Comparison of ENCODE assay signal across 21 cellular contexts in genomic region chr1:75582725-75583261, GRCh38. TPM values are rescaled to one million over a fixed set of nuclear protein-coding genes. Genes with fewer than 3 reads are reported as not detected.
DNase-seq lines count a peak whose midpoint lies in the region; ATAC-seq and TF ChIP-seq lines count a peak whose summit lies in the region.
"Had no signal": no experiment of that assay in that cellular context is flagged by ENCODE, and none has a peak within 500 bp of the region (broad histone marks: within the 10 kb centered on the region; RNA-seq: fewer than 3 reads in every experiment).

No MANE protein-coding gene starts in this region.

- H4K20me1 ChIP-seq in OCI-LY3 (ENCODE audit: insufficient read depth, low read length), result no peaks in the 10 kb centered on the region

- H2AFZ ChIP-seq in OCI-LY3 (ENCODE audit: low read depth, low read length), result no peak overlapping the region
- no peak overlapping the region for H2AFZ ChIP-seq in mesenchymal stem cell (ENCODE audit: low read depth, low read length)

- no peaks in the 10 kb centered on the region for H3K79me2 ChIP-seq in OCI-LY3 (ENCODE audit: low read length)

- POLR2A ChIA-PET in WTC11 (lab: Charles Lee), result no interaction called here
- POLR2A ChIA-PET in GM10248 (lab: Yijun Ruan, JAX), result no interaction called here

- H2AK5ac ChIP-seq in mesenchymal stem cell (ENCODE audit: low read length, severe bottlenecking), result no peak overlapping the region

- H3K4me3 ChIP-seq in OCI-LY3 (ENCODE audit: low read length), result no peak overlapping the region
- H3K4me3 ChIP-seq in mesenchymal stem cell (ENCODE audit: insufficient read depth in 1 of 2, low read depth in 1 of 2, low read length in 2 of 2), result no peak overlapping the region
- H3K4me3 ChIP-seq in uterus, result no peak overlapping the region
- H3K4me3 ChIP-seq: SJSA1 had no signal

- H3K9ac ChIP-seq in OCI-LY3 (ENCODE audit: low read length) (no peak overlapping the region), mesenchymal stem cell (ENCODE audit: low read length) (no peak overlapping the region)

- no peak overlapping the region for H3K23ac ChIP-seq in mesenchymal stem cell (ENCODE audit: low read length in 2 of 2)

- no peak overlapping the region for H3K4me3 Mint-ChIP-seq in stimulated activated effector memory CD8-positive, alpha-beta T cell treated with anti-CD3 and anti-CD28 coated beads, Interleukin-12 subunit alpha, Interleukin-12 subunit beta, amount 100 ng/mL, for 72 hours
- H3K4me3 Mint-ChIP-seq in WTC11, result no peak overlapping the region
- H3K4me3 Mint-ChIP-seq: CD14-positive monocyte, IgD-negative memory B cell had no signal

- no peak overlapping the region for H2BK5ac ChIP-seq in mesenchymal stem cell (ENCODE audit: low read depth, low read length, poor library complexity, severe bottlenecking)

- TF ChIP-seq POLR2A in uterus (IDR thresholded peaks at IDR 0.05), result no peak

- H3K4ac ChIP-seq in mesenchymal stem cell (ENCODE audit: low read depth in 1 of 2, low read length in 2 of 2), result no peak overlapping the region

- no peaks in the 10 kb centered on the region for H3K9me3 ChIP-seq in OCI-LY3 (ENCODE audit: insufficient read depth, low read length)
- no peaks in the 10 kb centered on the region for H3K9me3 ChIP-seq in mesenchymal stem cell (ENCODE audit: control insufficient read depth, low read length)
- H3K9me3 ChIP-seq in uterus, result no peaks in the 10 kb centered on the region
- H3K9me3 ChIP-seq: SJSA1 had no signal

- no peak overlapping the region for H3K14ac ChIP-seq in mesenchymal stem cell (ENCODE audit: low read length in 2 of 2)

- H3K4me2 ChIP-seq in OCI-LY3 (ENCODE audit: low read length) (no peak overlapping the region), mesenchymal stem cell (ENCODE audit: low read length, poor library complexity, severe bottlenecking) (no peak overlapping the region)

- CTCF ChIA-PET in WTC11 (lab: Charles Lee), result interaction anchor here (1.2 kb wide), 1 partner anchor 317 kb away, joined by 4 read pairs; no protein-coding TSS in a partner anchor
- CTCF ChIA-PET in GM10248 (lab: Yijun Ruan, JAX), result interaction anchor here (1.0 to 2.0 kb wide), 4 partner anchors 9 to 348 kb away, joined by 3 to 8 read pairs (median 6); no protein-coding TSS in a partner anchor

- H3K27me3 ChIP-seq in OCI-LY3 (ENCODE audit: low read depth, low read length) (no peaks in the 10 kb centered on the region), mesenchymal stem cell (ENCODE audit: control insufficient read depth in 1 of 2, insufficient read depth in 1 of 2, low read length in 2 of 2) (no peaks in the 10 kb centered on the region), uterus (no peaks in the 10 kb centered on the region)
- H3K27me3 ChIP-seq: SJSA1 had no signal

- H2BK12ac ChIP-seq in mesenchymal stem cell (ENCODE audit: low read length in 2 of 2), result no peak overlapping the region

- DNase-seq in COLO829 (ENCODE audit: low spot score) (peak; percentile 15), dermis blood vessel endothelial cell (peak; percentile 66), mesenchymal stem cell (peak; percentile 12), WTC11 (ENCODE audit: low spot score) (no peak), GM10248 (ENCODE audit: extremely low spot score) (no peak), uterus (no peak)
- DNase-seq in stimulated activated effector memory CD8-positive, alpha-beta T cell treated with anti-CD3 and anti-CD28 coated beads, Interleukin-12 subunit alpha, Interleukin-12 subunit beta, amount 100 ng/mL, for 72 hours (ENCODE audit: low spot score in 2 of 2), result no peak
- DNase-seq: EL, GF-D8, Karpas-422, NCI-H1417 treated with DMSO at 0.1 percent for 48 hours, NCI-H187 treated with DMSO at 0.1 percent for 48 hours, NCI-H2107, NCI-H446 treated with DMSO at 0.1 percent for 48 hours, NCI-H526 treated with DMSO at 0.1 percent for 48 hours, SW 1271 had no signal

- no peaks in the 10 kb centered on the region for H3K9me3 Mint-ChIP-seq in stimulated activated effector memory CD8-positive, alpha-beta T cell treated with anti-CD3 and anti-CD28 coated beads, Interleukin-12 subunit alpha, Interleukin-12 subunit beta, amount 100 ng/mL, for 72 hours
- H3K9me3 Mint-ChIP-seq in WTC11, result no peaks in the 10 kb centered on the region
- H3K9me3 Mint-ChIP-seq: CD14-positive monocyte, IgD-negative memory B cell had no signal

- H3K27me3 Mint-ChIP-seq in WTC11 (ENCODE audit: low read depth), result no peaks in the 10 kb centered on the region; the same call in 1 of the 2 replicates
- H3K27me3 Mint-ChIP-seq: IgD-negative memory B cell had no signal

- no peak overlapping the region for H4K8ac ChIP-seq in mesenchymal stem cell (ENCODE audit: low read length)

- H3K36me3 ChIP-seq in OCI-LY3 (replicated peaks; ENCODE audit: low read depth, low read length) (no peaks in the 10 kb centered on the region), mesenchymal stem cell (ENCODE audit: control insufficient read depth in 1 of 2, insufficient read depth in 2 of 2, low read depth in 1 of 2, low read length in 2 of 2) (no peaks in the 10 kb centered on the region), uterus (no peaks in the 10 kb centered on the region)
- H3K36me3 ChIP-seq: SJSA1 had no signal

- H2BK15ac ChIP-seq in mesenchymal stem cell (ENCODE audit: low read depth, poor library complexity, severe bottlenecking), result no peak overlapping the region

- H3K4me1 ChIP-seq in OCI-LY3 (ENCODE audit: low read length), result no peaks in the 10 kb centered on the region
- H3K4me1 ChIP-seq in mesenchymal stem cell (ENCODE audit: control insufficient read depth, insufficient read depth, low read depth, low read length), result no peaks in the 10 kb centered on the region
- H3K4me1 ChIP-seq in uterus, result no peaks in the 10 kb centered on the region
- H3K4me1 ChIP-seq: SJSA1 had no signal

- peak; percentile 15; the same call in 1 of the 2 replicates for TF ChIP-seq CTCF in OCI-LY3 (IDR thresholded peaks at IDR 0.05; ENCODE audit: low read depth, low read length)
- TF ChIP-seq CTCF in WTC11 (IDR thresholded peaks at IDR 0.05), result no peak
- no peak for TF ChIP-seq CTCF in GM10248 (IDR thresholded peaks at IDR 0.05; ENCODE audit: control extremely low read depth, extremely low read depth, low read depth, missing control alignments)
- TF ChIP-seq CTCF in uterus (IDR thresholded peaks at IDR 0.05), result no peak

- intact Hi-C loops in uterus (cut with DNase I; ENCODE audit: low total_unique reads), result no loop called here

- WGBS in mesenchymal stem cell, result no CpG with 5 or more reads among the region's 1 CpG

- H3K27ac ChIP-seq in OCI-LY3 (ENCODE audit: low read length) (no peak overlapping the region), mesenchymal stem cell (ENCODE audit: low read length, poor library complexity, severe bottlenecking) (no peak overlapping the region), uterus (no peak overlapping the region)
- H3K27ac ChIP-seq: SJSA1 had no signal

- no peak overlapping the region for H2BK120ac ChIP-seq in mesenchymal stem cell (ENCODE audit: low read depth, low read length)

- no peaks in the 10 kb centered on the region for H3K4me1 Mint-ChIP-seq in stimulated activated effector memory CD8-positive, alpha-beta T cell treated with anti-CD3 and anti-CD28 coated beads, Interleukin-12 subunit alpha, Interleukin-12 subunit beta, amount 100 ng/mL, for 72 hours
- H3K4me1 Mint-ChIP-seq in WTC11, result peaks cover 11% of the 10 kb centered on the region
- H3K4me1 Mint-ChIP-seq: CD14-positive monocyte had no signal

- no peak overlapping the region for H4K91ac ChIP-seq in mesenchymal stem cell (ENCODE audit: low read length)

- H3K27ac Mint-ChIP-seq in stimulated activated effector memory CD8-positive, alpha-beta T cell treated with anti-CD3 and anti-CD28 coated beads, Interleukin-12 subunit alpha, Interleukin-12 subunit beta, amount 100 ng/mL, for 72 hours, result no peak overlapping the region
- no peak overlapping the region for H3K27ac Mint-ChIP-seq in WTC11
- H3K27ac Mint-ChIP-seq: CD14-positive monocyte, IgD-negative memory B cell had no signal

- no peaks in the 10 kb centered on the region for H3K36me3 Mint-ChIP-seq in stimulated activated effector memory CD8-positive, alpha-beta T cell treated with anti-CD3 and anti-CD28 coated beads, Interleukin-12 subunit alpha, Interleukin-12 subunit beta, amount 100 ng/mL, for 72 hours
- H3K36me3 Mint-ChIP-seq in WTC11, result no peaks in the 10 kb centered on the region
- H3K36me3 Mint-ChIP-seq: CD14-positive monocyte had no signal

- H3K18ac ChIP-seq in mesenchymal stem cell (ENCODE audit: low read depth in 1 of 2, low read length in 2 of 2), result no peak overlapping the region

- no peak for ATAC-seq in stimulated activated effector memory CD8-positive, alpha-beta T cell treated with anti-CD3 and anti-CD28 coated beads, Interleukin-12 subunit alpha, Interleukin-12 subunit beta, amount 100 ng/mL, for 72 hours
- ATAC-seq in WTC11, result no peak
- ATAC-seq: Right ventricle myocardium inferior had no signal

- no peaks in the 10 kb centered on the region for H3K79me1 ChIP-seq in mesenchymal stem cell (replicated peaks; ENCODE audit: low read length, poor library complexity, severe bottlenecking)

TF ChIP-seq in WTC11, 78 proteins besides CTCF, POLR2A, EP300 and RAD21 (continues in another document):
- TF ChIP-seq ZNF396 (CRISPR knock-in tag; IDR thresholded peaks at IDR 0.05; ENCODE audit: borderline replicate concordance), result no peak
- TF ChIP-seq ZNF263 (CRISPR knock-in tag; IDR thresholded peaks at IDR 0.05; ENCODE audit: low read depth), result no peak
- TF ChIP-seq ZNF317 (CRISPR knock-in tag; IDR thresholded peaks at IDR 0.05; ENCODE audit: borderline replicate concordance, low read depth), result no peak

RNA-seq across cellular contexts. Expression of gene SLC44A5, which starts 28.1 kb away (rescaled TPM):
- total RNA-seq in dermis blood vessel endothelial cell (1.7 TPM in 2 replicates), WTC11 (2021) (1.6 to 1.8 TPM (median 1.8 TPM) in 3 replicates), uterus (1 to 10 TPM in 3 of 4 donors, not detected in 1; 1.6 to 5.5 (median 5.4) TPM)
- polyA plus RNA-seq in mesenchymal stem cell (2013, experiment 1 of 2), result 0.12 TPM
- 0.10 TPM for polyA plus RNA-seq in mesenchymal stem cell (2013, experiment 2 of 2)
- polyA plus RNA-seq: CD14-positive monocyte had no signal

Comparison
In these comparisons a context has a peak if more than half of its experiments do, and no peak if none do; other contexts are left out.
1. DNase-seq: peak in COLO829 (single experiment), dermis blood vessel endothelial cell (single experiment) and mesenchymal stem cell (single experiment); none in stimulated activated effector memory CD8-positive, alpha-beta T cell treated with anti-CD3 and anti-CD28 coated beads, Interleukin-12 subunit alpha, Interleukin-12 subunit beta, amount 100 ng/mL, for 72 hours (0 of 2), WTC11 (single experiment), GM10248 (single experiment) and uterus (0 of 2).